In the genomic region with DNA sequence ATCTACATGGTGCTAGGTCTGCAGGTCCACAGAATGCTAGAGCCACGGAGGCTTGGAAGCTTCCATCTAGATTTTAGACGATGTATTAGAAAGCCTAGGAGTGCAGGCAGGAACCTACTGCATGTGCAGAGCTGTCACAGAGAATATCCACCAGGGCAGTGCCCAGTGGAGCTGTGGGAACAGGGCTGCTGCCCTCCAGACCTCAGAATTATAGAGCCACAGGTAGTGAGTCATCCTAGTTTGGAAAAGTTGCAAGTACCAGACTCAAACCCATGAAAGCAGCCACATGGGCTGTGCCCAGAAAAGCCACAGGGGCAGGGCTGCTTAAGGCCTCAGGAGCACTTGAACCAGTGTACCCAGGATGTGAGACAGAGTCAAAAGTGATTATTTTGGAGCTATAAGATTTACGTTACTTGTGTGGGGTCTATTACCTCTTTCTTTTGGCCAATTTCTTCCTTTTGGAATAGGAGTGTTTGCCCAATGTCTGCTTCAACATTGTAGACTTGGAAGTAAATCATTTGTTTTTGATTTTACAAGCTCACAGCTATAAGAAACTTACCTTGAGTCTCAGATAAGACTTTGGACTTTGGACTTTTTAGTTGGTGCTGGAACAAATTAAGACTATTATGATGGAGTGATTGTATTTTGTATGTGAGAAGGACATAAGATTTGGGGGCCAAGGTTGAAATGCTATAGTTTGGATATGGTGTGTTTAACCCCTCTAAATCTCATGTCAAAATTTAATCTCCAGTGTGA, we compare ENCODE assay signal across 24 cellular contexts.
"Had no signal": no experiment of that assay in that cellular context is flagged by ENCODE, and none has a peak within 500 bp of the region (broad histone marks: within the 10 kb centered on the region; RNA-seq: fewer than 3 reads in every experiment).

No MANE protein-coding gene starts in this region.

- H3K27me3 ChIP-seq: foreskin keratinocyte, hepatocyte, upper lobe of left lung, vagina had no signal

- H3K4me3 ChIP-seq: coronary artery, esophagus muscularis mucosa, gastroesophageal sphincter, heart left ventricle, hepatocyte, left lung, thoracic aorta, tibial nerve, upper lobe of left lung, vagina had no signal

- H3K79me2 ChIP-seq: hepatocyte, parathyroid adenoma had no signal

- H3K27me3 Mint-ChIP-seq: stimulated activated memory B cell treated with anti-CD40 and anti-IgM and Interleukin-4, amounts not matched to agents 10 μg/mL and 1 μg/mL and 100 μg/mL, for 72 hours had no signal

- H3K36me3 ChIP-seq: esophagus muscularis mucosa, gastroesophageal sphincter, heart left ventricle, left lung, neutrophil, thoracic aorta, tibial nerve, upper lobe of left lung, vagina had no signal

- DNase-seq: dermis blood vessel endothelial cell; effector memory CD4-positive, alpha-beta T cell; foreskin keratinocyte; heart left ventricle; kidney; left lung; natural killer cell; stimulated activated CD4-positive, alpha-beta T cell treated with anti-CD3 and anti-CD28 coated beads, Interleukin-2, amount 100 ng/mL, for 24 hours; stimulated activated CD4-positive, alpha-beta T cell treated with anti-CD3 and anti-CD28 coated beads, Interleukin-4, amount 100 ng/mL, for 4 hours; stimulated activated naive CD8-positive, alpha-beta T cell treated with anti-CD3 and anti-CD28 coated beads, Interleukin-15, Interleukin-2, amounts not matched to agents 100 U/mL and 50 U/mL, for 24 hours; upper lobe of left lung had no signal

- H3K27ac Mint-ChIP-seq: natural killer cell; progenitor cell of endocrine pancreas; stimulated activated memory B cell treated with anti-CD40 and anti-IgM and Interleukin-4, amounts not matched to agents 10 μg/mL and 1 μg/mL and 100 μg/mL, for 72 hours had no signal

- H2AFZ ChIP-seq: hepatocyte, parathyroid adenoma had no signal

- H3K27ac ChIP-seq: coronary artery, esophagus muscularis mucosa, foreskin keratinocyte, gastroesophageal sphincter, heart left ventricle, hepatocyte, left lung, neutrophil, parathyroid adenoma, thoracic aorta, tibial nerve, upper lobe of left lung, vagina had no signal

- H3K4me1 ChIP-seq: esophagus muscularis mucosa, foreskin keratinocyte, gastroesophageal sphincter, heart left ventricle, left lung, parathyroid adenoma, tibial nerve, upper lobe of left lung, vagina had no signal

- H3K9me3 Mint-ChIP-seq: natural killer cell; stimulated activated memory B cell treated with anti-CD40 and anti-IgM and Interleukin-4, amounts not matched to agents 10 μg/mL and 1 μg/mL and 100 μg/mL, for 72 hours had no signal

- H3K4me1 Mint-ChIP-seq: natural killer cell; stimulated activated memory B cell treated with anti-CD40 and anti-IgM and Interleukin-4, amounts not matched to agents 10 μg/mL and 1 μg/mL and 100 μg/mL, for 72 hours had no signal

- ATAC-seq: foreskin keratinocyte; gastroesophageal sphincter; heart left ventricle; left lung; natural killer cell; sciatic nerve; stimulated activated memory B cell treated with anti-CD40 and anti-IgM and Interleukin-4, amounts not matched to agents 10 μg/mL and 1 μg/mL and 100 μg/mL, for 72 hours; stimulated activated naive CD8-positive, alpha-beta T cell treated with anti-CD3 and anti-CD28 coated beads, Interleukin-15, Interleukin-2, amounts not matched to agents 100 U/mL and 50 U/mL, for 24 hours had no signal

- H3K4me2 ChIP-seq: hepatocyte had no signal

- H3K4me3 Mint-ChIP-seq: natural killer cell; neural crest cell; stimulated activated memory B cell treated with anti-CD40 and anti-IgM and Interleukin-4, amounts not matched to agents 10 μg/mL and 1 μg/mL and 100 μg/mL, for 72 hours had no signal

- H3K9me3 ChIP-seq: esophagus muscularis mucosa, gastroesophageal sphincter, heart left ventricle, left lung, neutrophil, thoracic aorta, tibial nerve, upper lobe of left lung, vagina had no signal

- H3K36me3 Mint-ChIP-seq: natural killer cell; stimulated activated memory B cell treated with anti-CD40 and anti-IgM and Interleukin-4, amounts not matched to agents 10 μg/mL and 1 μg/mL and 100 μg/mL, for 72 hours had no signal
